ENCODE assay signal across 19 cellular contexts in genomic region chr1:203621559-203622130, GRCh38. TPM values are rescaled to one million over a fixed set of nuclear protein-coding genes. Genes with fewer than 3 reads are reported as not detected.
DNase-seq lines count a peak whose midpoint lies in the region; ATAC-seq lines count a peak whose summit lies in the region.
"Had no signal": no experiment of that assay in that cellular context is flagged by ENCODE, and none has a peak within 500 bp of the region (broad histone marks: within the 10 kb centered on the region; RNA-seq: fewer than 3 reads in every experiment).

No MANE protein-coding gene starts in this region.

- no peak overlapping the region for H3K27ac ChIP-seq in right cardiac atrium (ENCODE audit: low read length)
- H3K27ac ChIP-seq: 22Rv1, BLaER1, PC-9 had no signal

- H3K4me3 Mint-ChIP-seq in activated naive CD4-positive, alpha-beta T cell treated with anti-CD3 and anti-CD28 coated beads for 36 hours = no peak overlapping the region
- peak overlapping the region; percentile 49 to 87 for H3K4me3 Mint-ChIP-seq in activated T-cell treated with anti-CD3 and anti-CD28 coated beads, Interleukin-2, amount 50 U/mL, for 72 hours
- H3K4me3 Mint-ChIP-seq: CD8-positive, alpha-beta memory T cell; HFFc6 had no signal

- 73% methylated on average over 5 of the region's 5 CpGs for WGBS in right cardiac atrium

- CTCF ChIA-PET in activated naive CD4-positive, alpha-beta T cell treated with anti-CD3 and anti-CD28 coated beads for 36 hours (lab: Charles Lee) = interaction anchor here (0.8 to 4.8 kb wide), 12 partner anchors 8 to 117 kb away, joined by 3 to 22 read pairs (median 5); no protein-coding TSS in a partner anchor

- no peak overlapping the region for H3K4me3 ChIP-seq in right cardiac atrium (ENCODE audit: low read length)
- H3K4me3 ChIP-seq: BLaER1, PC-9 had no signal

- no peaks in the 10 kb centered on the region for H3K27me3 Mint-ChIP-seq in activated naive CD4-positive, alpha-beta T cell treated with anti-CD3 and anti-CD28 coated beads for 36 hours (ENCODE audit: low read depth)
- no peaks in the 10 kb centered on the region for H3K27me3 Mint-ChIP-seq in activated T-cell treated with anti-CD3 and anti-CD28 coated beads, Interleukin-2, amount 50 U/mL, for 72 hours (ENCODE audit: low read depth)
- H3K27me3 Mint-ChIP-seq: CD8-positive, alpha-beta memory T cell had no signal

- peak; percentile 81 to 82 for ATAC-seq in activated T-cell treated with anti-CD3 and anti-CD28 coated beads, Interleukin-2, amount 50 U/mL, for 72 hours (replicated peaks in 1 of 2)
- ATAC-seq in stimulated activated naive CD8-positive, alpha-beta T cell treated with anti-CD3 and anti-CD28 coated beads, Interleukin-15, Interleukin-2, amounts not matched to agents 100 U/mL and 50 U/mL, for 24 hours = peak; percentile 50
- no peak for ATAC-seq in right cardiac atrium

- peaks cover 37% of the 10 kb centered on the region for H3K4me1 Mint-ChIP-seq in activated naive CD4-positive, alpha-beta T cell treated with anti-CD3 and anti-CD28 coated beads for 36 hours (ENCODE audit: low read depth)
- H3K4me1 Mint-ChIP-seq in activated T-cell treated with anti-CD3 and anti-CD28 coated beads, Interleukin-2, amount 50 U/mL, for 72 hours (ENCODE audit: low read depth) = peaks cover 71% of the 10 kb centered on the region

- no peaks in the 10 kb centered on the region for H3K9me3 ChIP-seq in right cardiac atrium (ENCODE audit: control insufficient read depth, low read length)
- H3K9me3 ChIP-seq: BLaER1 had no signal

- H3K27ac Mint-ChIP-seq in activated naive CD4-positive, alpha-beta T cell treated with anti-CD3 and anti-CD28 coated beads for 36 hours = peak overlapping the region; percentile 48
- peak overlapping the region; percentile 97 for H3K27ac Mint-ChIP-seq in activated T-cell treated with anti-CD3 and anti-CD28 coated beads, Interleukin-2, amount 50 U/mL, for 72 hours
- H3K27ac Mint-ChIP-seq: HFFc6 had no signal

- H3K27me3 ChIP-seq in right cardiac atrium (ENCODE audit: control insufficient read depth, insufficient read depth) = no peaks in the 10 kb centered on the region
- H3K27me3 ChIP-seq: BLaER1 had no signal

- intact Hi-C loops in activated naive CD4-positive, alpha-beta T cell treated with anti-CD3 and anti-CD28 coated beads for 36 hours (cut with micrococcal nuclease) = loop anchor here (1.0 to 10.0 kb wide), 6 partner anchors 8 to 793 kb away; partner anchors contain the start of gene PPP1R15B
- intact Hi-C loops in right cardiac atrium (cut with DNase I) = loop anchor here in 3 of 4 donors (10.0 kb wide), 2 partner anchors 117 to 153 kb away; no protein-coding TSS in a partner anchor

- no peaks in the 10 kb centered on the region for H3K4me1 ChIP-seq in right cardiac atrium (ENCODE audit: control insufficient read depth, insufficient read depth, low read length)

- peak; percentile 32 for DNase-seq in NCI-H2227 (lab: John Stamatoyannopoulos, UW; ENCODE audit: unreplicated experiment)
- no peak for DNase-seq in NCI-H2227 treated with DMSO at 0.1 percent for 48 hours (lab: John Stamatoyannopoulos, UW)
- DNase-seq in activated naive CD4-positive, alpha-beta T cell treated with anti-CD3 and anti-CD28 coated beads for 36 hours = peak; percentile 47
- no peak for DNase-seq in activated naive CD4-positive, alpha-beta T cell treated with anti-CD3 and anti-CD28 coated beads, Interleukin-2, amount 50 U/mL, for 16 hours
- peak; percentile 44 to 55 for DNase-seq in activated T-cell treated with anti-CD3 and anti-CD28 coated beads, Interleukin-2, amount 50 U/mL, for 72 hours
- DNase-seq in stimulated activated naive CD8-positive, alpha-beta T cell treated with anti-CD3 and anti-CD28 coated beads, Interleukin-15, Interleukin-2, amounts not matched to agents 100 U/mL and 50 U/mL, for 24 hours = no peak
- no peak for DNase-seq in right cardiac atrium
- no peak for DNase-seq in NCI-H1092 treated with DMSO at 0.1 percent for 48 hours (lab: John Stamatoyannopoulos, UW)
- DNase-seq: CD8-positive, alpha-beta memory T cell; DND-41; GDM1; HFFc6; NCI-H1105 treated with DMSO at 0.1 percent for 48 hours; NCI-H187; NCI-H446 treated with DMSO at 0.1 percent for 48 hours; NCI-H748 treated with DMSO at 0.1 percent for 48 hours; PC-9 had no signal

- H3K36me3 Mint-ChIP-seq in activated naive CD4-positive, alpha-beta T cell treated with anti-CD3 and anti-CD28 coated beads for 36 hours (ENCODE audit: low read depth) = no peaks in the 10 kb centered on the region
- H3K36me3 Mint-ChIP-seq in activated T-cell treated with anti-CD3 and anti-CD28 coated beads, Interleukin-2, amount 50 U/mL, for 72 hours (ENCODE audit: insufficient read depth in 2 of 2) = no peaks in the 10 kb centered on the region

- no peaks in the 10 kb centered on the region for H3K9me3 Mint-ChIP-seq in activated naive CD4-positive, alpha-beta T cell treated with anti-CD3 and anti-CD28 coated beads for 36 hours
- H3K9me3 Mint-ChIP-seq in activated T-cell treated with anti-CD3 and anti-CD28 coated beads, Interleukin-2, amount 50 U/mL, for 72 hours = no peaks in the 10 kb centered on the region
- H3K9me3 Mint-ChIP-seq: CD8-positive, alpha-beta memory T cell; HFFc6 had no signal

RNA-seq across cellular contexts. Expression of gene ATP2B4, which starts 5.0 kb away (rescaled TPM):
- total RNA-seq in activated naive CD4-positive, alpha-beta T cell treated with anti-CD3 and anti-CD28 coated beads for 36 hours = 10 to 100 TPM; 17.7 to 19.6 TPM
- 10 to 100 TPM; 34.1 to 65.5 TPM for total RNA-seq in activated T-cell treated with anti-CD3 and anti-CD28 coated beads, Interleukin-2, amount 50 U/mL, for 72 hours
- 100 to 1,000 TPM in 3 of 4 donors, 10 to 100 TPM in 1; 97.0 to 132 (median 112) TPM for total RNA-seq in right cardiac atrium
- 65.7 TPM for polyA plus RNA-seq in right cardiac atrium

Comparison
In these comparisons a context has a peak if more than half of its experiments do, and no peak if none do; other contexts are left out.
1. DNase-seq: peak in NCI-H2227 (single experiment), activated naive CD4-positive, alpha-beta T cell treated with anti-CD3 and anti-CD28 coated beads for 36 hours (single experiment) and activated T-cell treated with anti-CD3 and anti-CD28 coated beads, Interleukin-2, amount 50 U/mL, for 72 hours (2 of 2); none in NCI-H2227 treated with DMSO at 0.1 percent for 48 hours (single experiment), activated naive CD4-positive, alpha-beta T cell treated with anti-CD3 and anti-CD28 coated beads, Interleukin-2, amount 50 U/mL, for 16 hours (single experiment), stimulated activated naive CD8-positive, alpha-beta T cell treated with anti-CD3 and anti-CD28 coated beads, Interleukin-15, Interleukin-2, amounts not matched to agents 100 U/mL and 50 U/mL, for 24 hours (single experiment), right cardiac atrium (0 of 3) and NCI-H1092 treated with DMSO at 0.1 percent for 48 hours (single experiment).
2. ATAC-seq: peak in activated T-cell treated with anti-CD3 and anti-CD28 coated beads, Interleukin-2, amount 50 U/mL, for 72 hours (2 of 2) and stimulated activated naive CD8-positive, alpha-beta T cell treated with anti-CD3 and anti-CD28 coated beads, Interleukin-15, Interleukin-2, amounts not matched to agents 100 U/mL and 50 U/mL, for 24 hours (single experiment); none in right cardiac atrium (0 of 2).